ENCODE assay signal across 1 cellular context in the genomic region with DNA sequence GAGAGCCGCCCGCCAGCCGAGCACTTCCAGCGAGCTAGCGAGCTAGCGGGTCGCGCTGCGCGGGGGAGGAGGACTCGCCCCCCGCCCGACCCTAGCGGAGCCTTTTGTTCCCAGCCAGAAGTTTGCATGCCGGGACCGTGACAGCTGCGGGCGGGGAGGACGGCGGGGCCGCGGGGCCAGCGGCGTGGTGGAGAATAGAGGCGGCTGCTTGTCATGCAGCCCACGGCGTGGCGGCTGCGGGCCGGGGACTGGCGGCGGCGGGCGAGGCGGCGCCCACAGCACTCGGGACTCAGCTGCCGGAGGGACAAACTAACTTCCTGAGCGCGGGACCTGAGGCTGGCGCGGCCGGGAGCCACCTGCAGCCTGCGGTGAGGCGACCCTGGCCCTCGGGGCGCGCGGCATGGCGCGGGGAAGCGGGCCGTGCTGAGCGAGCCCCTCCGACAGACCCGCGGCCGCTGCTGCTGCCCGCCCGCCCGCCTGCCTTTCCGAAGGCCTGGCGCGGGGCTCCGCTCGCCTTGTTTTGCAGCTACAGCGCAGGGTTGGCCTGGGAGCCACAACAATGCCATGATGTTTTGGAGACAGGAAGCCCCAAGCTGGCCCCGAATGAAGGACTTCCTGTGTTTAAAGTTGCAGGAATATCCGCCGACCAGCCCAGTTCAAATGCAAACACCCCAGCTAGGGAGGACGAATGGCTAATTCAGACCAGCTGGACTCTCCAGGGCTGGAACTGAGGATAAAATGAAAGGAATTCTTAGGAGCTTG.
TF ChIP-seq lines count a peak whose summit lies in the region.

No MANE protein-coding gene starts in this region.

TF ChIP-seq in WTC11, 78 proteins besides CTCF, POLR2A, EP300 and RAD21 (continued from another document):
- TF ChIP-seq ZNF317 (CRISPR knock-in tag; IDR thresholded peaks at IDR 0.05; ENCODE audit: borderline replicate concordance, low read depth) (peak; percentile 38; the same call in 1 of the 2 replicates), FOXK1 (CRISPR knock-in tag; IDR thresholded peaks at IDR 0.05) (peak; percentile 84; the same call in 1 of the 2 replicates), JAZF1 (CRISPR knock-in tag; IDR thresholded peaks at IDR 0.05) (no peak), SMAD3 (CRISPR knock-in tag; IDR thresholded peaks at IDR 0.05; ENCODE audit: borderline replicate concordance) (no peak), TP53 (CRISPR knock-in tag; IDR thresholded peaks at IDR 0.05) (peak; percentile 88; the same call in 1 of the 2 replicates), ZNF232 (CRISPR knock-in tag; IDR thresholded peaks at IDR 0.05) (no peak)
- TF ChIP-seq, protein P1, sequence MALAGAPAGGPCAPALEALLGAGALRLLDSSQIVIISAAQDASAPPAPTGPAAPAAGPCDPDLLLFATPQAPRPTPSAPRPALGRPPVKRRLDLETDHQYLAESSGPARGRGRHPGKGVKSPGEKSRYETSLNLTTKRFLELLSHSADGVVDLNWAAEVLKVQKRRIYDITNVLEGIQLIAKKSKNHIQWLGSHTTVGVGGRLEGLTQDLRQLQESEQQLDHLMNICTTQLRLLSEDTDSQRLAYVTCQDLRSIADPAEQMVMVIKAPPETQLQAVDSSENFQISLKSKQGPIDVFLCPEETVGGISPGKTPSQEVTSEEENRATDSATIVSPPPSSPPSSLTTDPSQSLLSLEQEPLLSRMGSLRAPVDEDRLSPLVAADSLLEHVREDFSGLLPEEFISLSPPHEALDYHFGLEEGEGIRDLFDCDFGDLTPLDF (CRISPR knock-in tag; IDR thresholded peaks at IDR 0.05): peak; percentile 54
